In the genomic region with DNA sequence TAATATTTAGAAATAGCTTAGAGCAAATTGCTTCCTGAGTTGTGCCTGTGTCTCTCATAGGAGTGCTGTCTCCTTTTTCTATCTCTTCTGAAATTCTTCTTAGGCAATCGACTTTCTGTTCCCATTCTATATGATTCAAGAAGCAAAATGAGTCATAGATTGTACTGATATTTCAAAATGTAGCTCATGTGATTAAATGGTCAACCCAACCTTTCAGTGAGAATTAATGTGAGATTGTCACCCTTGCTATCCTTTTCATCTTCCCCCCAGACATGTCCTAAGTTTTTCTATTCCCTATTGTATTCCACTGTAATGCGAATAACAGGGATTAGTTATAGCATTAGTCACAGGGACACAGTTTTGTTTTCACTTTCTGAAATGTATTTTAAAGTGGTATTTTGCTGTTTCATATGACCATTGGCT, we compare ENCODE assay signal across 14 cellular contexts.
DNase-seq lines count a peak whose midpoint lies in the region; ATAC-seq, FAIRE-seq and TF ChIP-seq lines count a peak whose summit lies in the region.
"Had no signal": no experiment of that assay in that cellular context is flagged by ENCODE, and none has a peak within 500 bp of the region (broad histone marks: within the 10 kb centered on the region; RNA-seq: fewer than 3 reads in every experiment).

No MANE protein-coding gene starts in this region.

- intact Hi-C loops in left ventricle myocardium superior (cut with micrococcal nuclease) (no loop called here), heart right ventricle (cut with DNase I) (no loop called here), Panc1 (cut with micrococcal nuclease; ENCODE audit: unreplicated experiment) (no loop called here), HepG2 (cut with micrococcal nuclease; ENCODE audit: unreplicated experiment) (no loop called here)
- intact Hi-C loops in activated CD4-positive, alpha-beta T cell treated with anti-CD3 and anti-CD28 coated beads, Interleukin-2, amount 10 ng/mL, durations not matched to agents 24 days and 14 days (cut with micrococcal nuclease) = no loop called here

- TF ChIP-seq RAD21 in HepG2 (CRISPR knock-in tag; IDR thresholded peaks at IDR 0.05) = no peak

- TF ChIP-seq EP300 in HepG2 (IDR thresholded peaks at IDR 0.05; ENCODE audit: low read depth in 2 of 2, low read length in 2 of 2) = no peak
- TF ChIP-seq EP300 in HepG2 (CRISPR knock-in tag; IDR thresholded peaks at IDR 0.05; ENCODE audit: borderline replicate concordance) = no peak

- H3K36me3 Mint-ChIP-seq in activated CD4-positive, alpha-beta T cell treated with anti-CD3 and anti-CD28 coated beads, Interleukin-2, amount 10 ng/mL, durations not matched to agents 24 days and 14 days (ENCODE audit: low read depth) = no peaks in the 10 kb centered on the region

- CTCF ChIA-PET in Panc1 (lab: Charles Lee) = no interaction called here
- CTCF ChIA-PET in HepG2 (lab: Yijun Ruan, JAX; ENCODE audit: low intra/inter-chr PET ratio, low total read pairs) = no interaction called here

- no peak overlapping the region for H3K4me2 ChIP-seq in HepG2 (ENCODE audit: low read depth, low read length)

- H3K4me1 ChIP-seq in heart right ventricle (peaks cover 0 to 7% (median 0%) of the 10 kb centered on the region in 9 donors), Panc1 (ENCODE audit: control insufficient read depth, insufficient read depth, low read length) (0 out of 2 replicates have a peak, but pooled peaks cover 2% of the 10 kb centered on the region), HepG2 (ENCODE audit: insufficient read depth, low read length) (no peaks in the 10 kb centered on the region)
- H3K4me1 ChIP-seq: esophagus muscularis mucosa had no signal

- no peaks in the 10 kb centered on the region for H3K79me2 ChIP-seq in HepG2 (ENCODE audit: insufficient read depth, low read length)

- H3K36me3 ChIP-seq in heart right ventricle = no peaks in the 10 kb centered on the region
- no peaks in the 10 kb centered on the region for H3K36me3 ChIP-seq in Panc1 (ENCODE audit: control insufficient read depth, insufficient read depth, low read length)
- H3K36me3 ChIP-seq in HepG2 (replicated peaks in 1 of 2; ENCODE audit: control insufficient read depth in 1 of 2, insufficient read depth in 2 of 2, low read length in 2 of 2) = no peaks in the 10 kb centered on the region
- H3K36me3 ChIP-seq: esophagus muscularis mucosa, HAP-1, thoracic aorta had no signal

- H3K9me3 Mint-ChIP-seq in activated CD4-positive, alpha-beta T cell treated with anti-CD3 and anti-CD28 coated beads, Interleukin-2, amount 10 ng/mL, durations not matched to agents 24 days and 14 days = no peaks in the 10 kb centered on the region

- POLR2A ChIA-PET in Panc1 (lab: Charles Lee) = no interaction called here
- POLR2A ChIA-PET in HepG2 (lab: Yijun Ruan, JAX) = no interaction called here

- no TSS peak for BruUV-seq in Panc1 (replicated peaks; lab: Mats Ljungman, UMichigan)
- BruUV-seq in HepG2 (replicated peaks; lab: Mats Ljungman, UMichigan) = no TSS peak

- no peaks in the 10 kb centered on the region for H3K4me1 Mint-ChIP-seq in activated CD4-positive, alpha-beta T cell treated with anti-CD3 and anti-CD28 coated beads, Interleukin-2, amount 10 ng/mL, durations not matched to agents 24 days and 14 days

- H3K27me3 ChIP-seq in heart right ventricle = no peaks in the 10 kb centered on the region
- H3K27me3 ChIP-seq in Panc1 (ENCODE audit: control insufficient read depth, insufficient read depth, low read length) = no peaks in the 10 kb centered on the region
- H3K27me3 ChIP-seq in HepG2 (ENCODE audit: control insufficient read depth in 1 of 2, insufficient read depth in 2 of 2, low read length in 2 of 2) = no peaks in the 10 kb centered on the region
- H3K27me3 ChIP-seq: esophagus muscularis mucosa had no signal

- no peaks in the 10 kb centered on the region for H3K27me3 Mint-ChIP-seq in activated CD4-positive, alpha-beta T cell treated with anti-CD3 and anti-CD28 coated beads, Interleukin-2, amount 10 ng/mL, durations not matched to agents 24 days and 14 days

- no peak overlapping the region for H2AFZ ChIP-seq in HepG2 (ENCODE audit: low read length)

- 47 to 71% methylated on average over 2 of the region's 2 CpGs for WGBS in heart right ventricle, 2 donors
- 1% methylated on average over 2 of the region's 2 CpGs for WGBS in HepG2 (ENCODE audit: low lambda C conversion rate)

- peak; percentile 31 for ATAC-seq in left ventricle myocardium superior
- ATAC-seq in heart right ventricle = no peak
- peak; percentile 42 for ATAC-seq in Panc1
- ATAC-seq in HG03159 (IDR thresholded peaks at IDR 0.05; ENCODE audit: unreplicated experiment) = no peak
- ATAC-seq in HepG2 = no peak

- H3K4me3 ChIP-seq in heart right ventricle (no peak overlapping the region), Panc1 (ENCODE audit: low read depth in 2 of 2, low read length in 2 of 2) (no peak overlapping the region), fibroblast of mammary gland (ENCODE audit: control insufficient read depth, low read depth, low read length) (no peak overlapping the region), HepG2 (replicated peaks in 1 of 3; ENCODE audit: insufficient read depth in 1 of 3, low read depth in 2 of 3, low read length in 3 of 3) (no peak overlapping the region)
- H3K4me3 ChIP-seq: esophagus muscularis mucosa, HAP-1, thoracic aorta had no signal

- TF ChIP-seq CTCF in heart right ventricle (IDR thresholded peaks at IDR 0.05) (no peak), Panc1 (IDR thresholded peaks at IDR 0.05) (no peak), fibroblast of mammary gland (conservative IDR thresholded peaks at IDR 0.05; ENCODE audit: control insufficient read depth, insufficient read depth, low read depth, low read length) (no peak), HepG2 (CRISPR knock-in tag; IDR thresholded peaks at IDR 0.05) (no peak)

- H3K27ac Mint-ChIP-seq in activated CD4-positive, alpha-beta T cell treated with anti-CD3 and anti-CD28 coated beads, Interleukin-2, amount 10 ng/mL, durations not matched to agents 24 days and 14 days = no peak overlapping the region

- no peak overlapping the region for H3K9ac ChIP-seq in HepG2 (ENCODE audit: insufficient read depth, low read depth, low read length)

- FAIRE-seq in HepG2 (lab: Jason Lieb, UNC) = no peak

- no peaks in the 10 kb centered on the region for H4K20me1 ChIP-seq in HepG2 (ENCODE audit: insufficient read depth, low read length)

- H3K27ac ChIP-seq in heart right ventricle (peak overlapping the region in 1 of 10 donors; percentile 31), Panc1 (ENCODE audit: low read length) (no peak overlapping the region), HepG2 (ENCODE audit: extremely low read length, insufficient read depth, low read length) (no peak overlapping the region)
- H3K27ac ChIP-seq: esophagus muscularis mucosa, thoracic aorta had no signal

- in situ Hi-C loops in Panc1 (cut with HindIII; ENCODE audit: low pct_unique_long_range_greater_than_20kb, low sequenced_read_pairs) (no loop called here), HepG2 (cut with HindIII; ENCODE audit: extremely low pct_ligation_motif_present, low pct_unique_long_range_greater_than_20kb) (no loop called here)

- no peaks in the 10 kb centered on the region for H3K9me3 ChIP-seq in heart right ventricle
- no peaks in the 10 kb centered on the region for H3K9me3 ChIP-seq in Panc1 (ENCODE audit: control insufficient read depth, insufficient read depth, low read depth, low read length)
- H3K9me3 ChIP-seq in HepG2 (ENCODE audit: low read length) = no peaks in the 10 kb centered on the region
- H3K9me3 ChIP-seq: esophagus muscularis mucosa, HAP-1, thoracic aorta had no signal

- no peak for DNase-seq in left ventricle myocardium superior
- no peak for DNase-seq in heart right ventricle
- DNase-seq in Panc1 (ENCODE audit: low read depth, low spot score) = peak; percentile 38
- DNase-seq in fibroblast of mammary gland (ENCODE audit: low read depth) = peak; percentile 89
- no peak for DNase-seq in LoVo (ENCODE audit: low spot score)
- DNase-seq in activated CD4-positive, alpha-beta T cell treated with anti-CD3 and anti-CD28 coated beads, Interleukin-2, amount 10 ng/mL, durations not matched to agents 24 days and 14 days = no peak
- no peak for DNase-seq in HepG2 (ENCODE audit: low spot score)
- DNase-seq: 8988T, activated T-cell treated with anti-CD3 and anti-CD28 coated beads for 4 hours, retina had no signal

- no peak for TF ChIP-seq POLR2A in HepG2 (IDR thresholded peaks at IDR 0.05; ENCODE audit: insufficient read depth in 1 of 2, low read depth in 2 of 2, low read length in 2 of 2)

- no peak overlapping the region for H3K4me3 Mint-ChIP-seq in activated CD4-positive, alpha-beta T cell treated with anti-CD3 and anti-CD28 coated beads, Interleukin-2, amount 10 ng/mL, durations not matched to agents 24 days and 14 days

TF ChIP-seq in HepG2, 621 proteins besides CTCF, POLR2A, EP300 and RAD21:
- TF ChIP-seq ATF7-NPFF (CRISPR knock-in tag; IDR thresholded peaks at IDR 0.05; ENCODE audit: low read depth) = no peak
- no peak for TF ChIP-seq TOE1 (CRISPR knock-in tag; IDR thresholded peaks at IDR 0.05)

Comparison
In these comparisons a context has a peak if more than half of its experiments do, and no peak if none do; other contexts are left out.
1. ATAC-seq: peak in left ventricle myocardium superior (single experiment) and Panc1 (single experiment); none in heart right ventricle (0 of 8), HG03159 (single experiment) and HepG2 (single experiment).
2. DNase-seq: peak in Panc1 (single experiment) and fibroblast of mammary gland (single experiment); none in left ventricle myocardium superior (single experiment), heart right ventricle (0 of 2), LoVo (single experiment), activated CD4-positive, alpha-beta T cell treated with anti-CD3 and anti-CD28 coated beads, Interleukin-2, amount 10 ng/mL, durations not matched to agents 24 days and 14 days (single experiment) and HepG2 (single experiment).